ENCODE assay signal across 17 cellular contexts in genomic region chr10:47184724-47185330, GRCh38.
DNase-seq lines count a peak whose midpoint lies in the region; ATAC-seq and TF ChIP-seq lines count a peak whose summit lies in the region.
"Had no signal": no experiment of that assay in that cellular context is flagged by ENCODE, and none has a peak within 500 bp of the region (broad histone marks: within the 10 kb centered on the region; RNA-seq: fewer than 3 reads in every experiment).

No MANE protein-coding gene starts in this region.

- H2AFZ ChIP-seq in OCI-LY1 (ENCODE audit: low read length), result no peak overlapping the region
- no peak overlapping the region for H2AFZ ChIP-seq in mesenchymal stem cell (ENCODE audit: low read depth, low read length)
- H2AFZ ChIP-seq: GM23338 had no signal

- H3F3A ChIP-seq in OCI-LY1 (ENCODE audit: insufficient read depth, low read length), result no peaks in the 10 kb centered on the region

- H3K4me1 ChIP-seq in OCI-LY1 (ENCODE audit: insufficient read depth, low read length, severe bottlenecking) (peaks cover 44% of the 10 kb centered on the region), endodermal cell (ENCODE audit: control insufficient read depth, insufficient read depth, low read length) (no peaks in the 10 kb centered on the region), upper lobe of right lung (no peaks in the 10 kb centered on the region), mesenchymal stem cell (ENCODE audit: control insufficient read depth, insufficient read depth, low read depth, low read length) (no peaks in the 10 kb centered on the region)
- H3K4me1 ChIP-seq: A549 had no signal

- H3K14ac ChIP-seq in mesenchymal stem cell (ENCODE audit: low read length in 2 of 2), result no peak overlapping the region

- H3K9me3 Mint-ChIP-seq in endodermal cell, result no peaks in the 10 kb centered on the region
- H3K9me3 Mint-ChIP-seq: CD8-positive, alpha-beta T cell had no signal

- H3K79me2 ChIP-seq in OCI-LY1 (ENCODE audit: insufficient read depth, low read length), result no peaks in the 10 kb centered on the region

- no peaks in the 10 kb centered on the region for H3K36me3 Mint-ChIP-seq in endodermal cell (ENCODE audit: low read depth)
- H3K36me3 Mint-ChIP-seq: CD8-positive, alpha-beta T cell had no signal

- H2BK12ac ChIP-seq in mesenchymal stem cell (ENCODE audit: low read length in 2 of 2), result no peak overlapping the region

- peak; percentile 31 for DNase-seq in endodermal cell
- DNase-seq in sciatic nerve (ENCODE audit: low spot score), result no peak
- DNase-seq in upper lobe of right lung, result no peak
- DNase-seq in mesenchymal stem cell, result no peak
- no peak for DNase-seq in NCI-H345 (lab: John Stamatoyannopoulos, UW)
- DNase-seq in stimulated activated naive CD4-positive, alpha-beta T cell (lab: John Stamatoyannopoulos, UW), result no peak
- DNase-seq: COR-L47, DMS153, DMS79 treated with DMSO at 0.1 percent for 48 hours, EL, H7 had no signal

- H3K9me2 ChIP-seq in OCI-LY1 (ENCODE audit: low read depth, low read length), result no peaks in the 10 kb centered on the region

- H3K9me3 ChIP-seq in OCI-LY1 (ENCODE audit: low read length) (no peaks in the 10 kb centered on the region), endodermal cell (ENCODE audit: control insufficient read depth, low read length) (no peaks in the 10 kb centered on the region), upper lobe of right lung (no peaks in the 10 kb centered on the region), mesenchymal stem cell (ENCODE audit: control insufficient read depth, low read length) (no peaks in the 10 kb centered on the region)
- H3K9me3 ChIP-seq: A549 had no signal

- no peak overlapping the region for H4K91ac ChIP-seq in mesenchymal stem cell (ENCODE audit: low read length)

- no peak overlapping the region for H2BK15ac ChIP-seq in mesenchymal stem cell (ENCODE audit: low read depth, poor library complexity, severe bottlenecking)

- no peak for TF ChIP-seq CTCF in OCI-LY1 (IDR thresholded peaks at IDR 0.05; ENCODE audit: low read length)
- no peak for TF ChIP-seq CTCF in endodermal cell (conservative IDR thresholded peaks at IDR 0.05)
- TF ChIP-seq CTCF in upper lobe of right lung (IDR thresholded peaks at IDR 0.05), result no peak

- no peak overlapping the region for H3K4me3 Mint-ChIP-seq in endodermal cell
- H3K4me3 Mint-ChIP-seq: CD14-positive monocyte; CD8-positive, alpha-beta T cell; GM23338 had no signal

- no peaks in the 10 kb centered on the region for H4K20me1 ChIP-seq in OCI-LY1 (ENCODE audit: insufficient read depth, low read length)

- H3K9ac ChIP-seq in OCI-LY1 (ENCODE audit: low read length) (no peak overlapping the region), endodermal cell (ENCODE audit: extremely low read depth, low read length, poor library complexity, severe bottlenecking) (no peak overlapping the region), mesenchymal stem cell (ENCODE audit: low read length) (no peak overlapping the region)

- H3K4me3 ChIP-seq in OCI-LY1 (ENCODE audit: low read depth, low read length, poor library complexity, severe bottlenecking), result no peak overlapping the region
- no peak overlapping the region for H3K4me3 ChIP-seq in endodermal cell (ENCODE audit: low read length)
- H3K4me3 ChIP-seq in upper lobe of right lung, result no peak overlapping the region
- no peak overlapping the region for H3K4me3 ChIP-seq in mesenchymal stem cell (ENCODE audit: insufficient read depth in 1 of 2, low read depth in 1 of 2, low read length in 2 of 2)
- H3K4me3 ChIP-seq: A549, GM23338 had no signal

- H3K23ac ChIP-seq in mesenchymal stem cell (ENCODE audit: low read length in 2 of 2), result no peak overlapping the region

- intact Hi-C loops in sciatic nerve (cut with DNase I) (no loop called here), upper lobe of right lung (cut with DNase I) (no loop called here)

- no peaks in the 10 kb centered on the region for H3K79me1 ChIP-seq in mesenchymal stem cell (replicated peaks; ENCODE audit: low read length, poor library complexity, severe bottlenecking)

- no peak overlapping the region for H4K8ac ChIP-seq in mesenchymal stem cell (ENCODE audit: low read length)

- H3K36me3 ChIP-seq in OCI-LY1 (ENCODE audit: insufficient read depth, low read length) (no peaks in the 10 kb centered on the region), endodermal cell (ENCODE audit: control insufficient read depth, insufficient read depth, low read length) (no peaks in the 10 kb centered on the region), upper lobe of right lung (no peaks in the 10 kb centered on the region), mesenchymal stem cell (ENCODE audit: control insufficient read depth in 1 of 2, insufficient read depth in 2 of 2, low read depth in 1 of 2, low read length in 2 of 2) (no peaks in the 10 kb centered on the region)

- peak overlapping the region; percentile 85 for H3K27ac ChIP-seq in OCI-LY1 (ENCODE audit: low read depth, low read length, poor library complexity, severe bottlenecking)
- no peak overlapping the region for H3K27ac ChIP-seq in endodermal cell (ENCODE audit: low read depth, low read length)
- H3K27ac ChIP-seq in upper lobe of right lung, result no peak overlapping the region
- no peak overlapping the region for H3K27ac ChIP-seq in mesenchymal stem cell (ENCODE audit: low read length, poor library complexity, severe bottlenecking)
- H3K27ac ChIP-seq: A549, HL-60 had no signal

- H3K27ac Mint-ChIP-seq in endodermal cell, result no peak overlapping the region
- H3K27ac Mint-ChIP-seq: CD14-positive monocyte; CD8-positive, alpha-beta T cell; GM23338 had no signal

- peaks cover 2% of the 10 kb centered on the region for H3K27me3 Mint-ChIP-seq in endodermal cell (ENCODE audit: insufficient read depth)

- H2BK120ac ChIP-seq in mesenchymal stem cell (ENCODE audit: low read depth, low read length), result no peak overlapping the region

- peak; percentile 6 for ATAC-seq in sciatic nerve
- peak; percentile 5 for ATAC-seq in upper lobe of right lung
- ATAC-seq: CD8-positive, alpha-beta T cell had no signal

- 90 to 92% methylated on average over 7 to 11 of the region's 11 CpGs for WGBS in endodermal cell (ENCODE audit: insufficient coverage in 1 of 2, insufficient read length in 1 of 2), 2 experiments
- 75% methylated on average over 11 of the region's 11 CpGs for WGBS in mesenchymal stem cell

- no peaks in the 10 kb centered on the region for H3K4me1 Mint-ChIP-seq in endodermal cell

- H3K27me3 ChIP-seq in OCI-LY1 (ENCODE audit: insufficient read depth, low read length) (no peaks in the 10 kb centered on the region), endodermal cell (ENCODE audit: control insufficient read depth, insufficient read depth, low read length, poor library complexity, severe bottlenecking) (no peaks in the 10 kb centered on the region), upper lobe of right lung (no peaks in the 10 kb centered on the region), mesenchymal stem cell (ENCODE audit: control insufficient read depth in 1 of 2, insufficient read depth in 1 of 2, low read length in 2 of 2) (peaks cover 10 to 16% of the 10 kb centered on the region in 2 experiments)

- no peak overlapping the region for H3K4ac ChIP-seq in mesenchymal stem cell (ENCODE audit: low read depth in 1 of 2, low read length in 2 of 2)

- no peak overlapping the region for H2BK5ac ChIP-seq in mesenchymal stem cell (ENCODE audit: low read depth, low read length, poor library complexity, severe bottlenecking)

- no peak overlapping the region for H2AK5ac ChIP-seq in mesenchymal stem cell (ENCODE audit: low read length, severe bottlenecking)

- no peak overlapping the region for H3K18ac ChIP-seq in mesenchymal stem cell (ENCODE audit: low read depth in 1 of 2, low read length in 2 of 2)

- H3K4me2 ChIP-seq in OCI-LY1 (ENCODE audit: low read length), result no peak overlapping the region; the same call in 1 of the 2 replicates
- H3K4me2 ChIP-seq in mesenchymal stem cell (ENCODE audit: low read length, poor library complexity, severe bottlenecking), result no peak overlapping the region
- H3K4me2 ChIP-seq: A549, GM23338 had no signal
